23 cellular contexts compared by ENCODE assay signal in genomic region chr2:159199236-159199635, GRCh38.
DNase-seq lines count a peak whose midpoint lies in the region; ATAC-seq and TF ChIP-seq lines count a peak whose summit lies in the region.
"Had no signal": no experiment of that assay in that cellular context is flagged by ENCODE, and none has a peak within 500 bp of the region (broad histone marks: within the 10 kb centered on the region; RNA-seq: fewer than 3 reads in every experiment).

No MANE protein-coding gene starts in this region.

- no peak overlapping the region for H2AFZ ChIP-seq in osteoblast (ENCODE audit: low read length)

- intact Hi-C loops in left cardiac atrium (cut with DNase I), result no loop called here

- H3K9me3 ChIP-seq in right atrium auricular region (no peaks in the 10 kb centered on the region), osteoblast (ENCODE audit: low read depth, low read length) (no peaks in the 10 kb centered on the region)
- H3K9me3 ChIP-seq: HAP-1 had no signal

- no peaks in the 10 kb centered on the region for H3K9me3 Mint-ChIP-seq in effector memory CD8-positive, alpha-beta T cell
- H3K9me3 Mint-ChIP-seq: CD4-positive, alpha-beta memory T cell had no signal

- peak overlapping the region in 1 of 2 donors; percentile 7 for H3K4me3 Mint-ChIP-seq in effector memory CD8-positive, alpha-beta T cell

- H3K4me1 Mint-ChIP-seq in effector memory CD8-positive, alpha-beta T cell (ENCODE audit: low read depth in 2 of 2), result peaks cover 23 to 25% of the 10 kb centered on the region in 2 donors

- H3K27me3 ChIP-seq in right atrium auricular region, result no peaks in the 10 kb centered on the region
- no peaks in the 10 kb centered on the region for H3K27me3 ChIP-seq in osteoblast (ENCODE audit: insufficient read depth, low read length)

- H3K27ac ChIP-seq in right atrium auricular region, result peak overlapping the region; percentile 52 to 73
- H3K27ac ChIP-seq in osteoblast (ENCODE audit: low read depth, low read length), result peak overlapping the region; percentile 74

- peak overlapping the region; percentile 79 for H3K27ac Mint-ChIP-seq in effector memory CD8-positive, alpha-beta T cell

- no peak overlapping the region for H3K4me3 ChIP-seq in right atrium auricular region
- no peak overlapping the region for H3K4me3 ChIP-seq in osteoblast (ENCODE audit: insufficient read depth, low read length)
- H3K4me3 ChIP-seq: GM12878, HAP-1, K562 had no signal

- DNase-seq in right atrium auricular region (ENCODE audit: low spot score) (no peak), left cardiac atrium (no peak), osteoblast (ENCODE audit: insufficient read length, low spot score, missing footprints) (no peak), NCI-H345 (lab: John Stamatoyannopoulos, UW) (no peak), SKM-1 (lab: John Stamatoyannopoulos, UW; ENCODE audit: unreplicated experiment) (no peak)
- DNase-seq in effector memory CD8-positive, alpha-beta T cell, result peak; percentile 7 to 20 (median 13)
- DNase-seq: C1 segment of cervical spinal cord; CD4-positive, alpha-beta memory T cell; DMS 273 treated with DMSO at 0.1 percent for 48 hours; DMS79; EL; GDM1; GOT3; MV-4-11; NCI-H2029; NCI-H2227 treated with DMSO at 0.1 percent for 48 hours; NCI-H510A; RPMI8226; SHP77 treated with DMSO at 0.1 percent for 48 hours had no signal

- no peak for TF ChIP-seq CTCF in right atrium auricular region (IDR thresholded peaks at IDR 0.05)
- TF ChIP-seq CTCF in osteoblast (IDR thresholded peaks at IDR 0.05; ENCODE audit: extremely low read depth, low read depth, low read length), result no peak

- peaks cover 41% of the 10 kb centered on the region for H3K36me3 ChIP-seq in right atrium auricular region
- peaks cover 46% of the 10 kb centered on the region for H3K36me3 ChIP-seq in osteoblast (ENCODE audit: insufficient read depth, low read length)

- H3K36me3 Mint-ChIP-seq in effector memory CD8-positive, alpha-beta T cell (ENCODE audit: insufficient read depth), result no peaks in the 10 kb centered on the region
- H3K36me3 Mint-ChIP-seq: CD4-positive, alpha-beta memory T cell had no signal

- ATAC-seq in left cardiac atrium, result no peak
- peak; percentile 74 for ATAC-seq in effector memory CD8-positive, alpha-beta T cell (replicated peaks)
- no peak for ATAC-seq in GM21576 (IDR thresholded peaks at IDR 0.05; ENCODE audit: unreplicated experiment)
- ATAC-seq: GM12878, K562 had no signal

- no peak overlapping the region for H3K4me2 ChIP-seq in osteoblast (ENCODE audit: insufficient read depth, low read length)

- H3K27me3 Mint-ChIP-seq in effector memory CD8-positive, alpha-beta T cell, result no peaks in the 10 kb centered on the region

- peaks cover 0 to 76% of the 10 kb centered on the region in 2 donors for H3K4me1 ChIP-seq in right atrium auricular region
- H3K4me1 ChIP-seq in osteoblast (ENCODE audit: insufficient read depth, low read length), result peaks cover 27% of the 10 kb centered on the region
- H3K4me1 ChIP-seq: HAP-1 had no signal

- H3K79me2 ChIP-seq in osteoblast (ENCODE audit: insufficient read depth, low read length), result no peaks in the 10 kb centered on the region

- H4K20me1 ChIP-seq in osteoblast (ENCODE audit: insufficient read depth, low read length), result no peaks in the 10 kb centered on the region

Comparison
In these comparisons a context has a peak if more than half of its experiments do, and no peak if none do; other contexts are left out.
1. DNase-seq: peak in effector memory CD8-positive, alpha-beta T cell (3 of 3); none in right atrium auricular region (single experiment), left cardiac atrium (single experiment), osteoblast (single experiment), NCI-H345 (single experiment) and SKM-1 (single experiment).